Comparison of ENCODE assay signal across 8 cellular contexts in the genomic region with DNA sequence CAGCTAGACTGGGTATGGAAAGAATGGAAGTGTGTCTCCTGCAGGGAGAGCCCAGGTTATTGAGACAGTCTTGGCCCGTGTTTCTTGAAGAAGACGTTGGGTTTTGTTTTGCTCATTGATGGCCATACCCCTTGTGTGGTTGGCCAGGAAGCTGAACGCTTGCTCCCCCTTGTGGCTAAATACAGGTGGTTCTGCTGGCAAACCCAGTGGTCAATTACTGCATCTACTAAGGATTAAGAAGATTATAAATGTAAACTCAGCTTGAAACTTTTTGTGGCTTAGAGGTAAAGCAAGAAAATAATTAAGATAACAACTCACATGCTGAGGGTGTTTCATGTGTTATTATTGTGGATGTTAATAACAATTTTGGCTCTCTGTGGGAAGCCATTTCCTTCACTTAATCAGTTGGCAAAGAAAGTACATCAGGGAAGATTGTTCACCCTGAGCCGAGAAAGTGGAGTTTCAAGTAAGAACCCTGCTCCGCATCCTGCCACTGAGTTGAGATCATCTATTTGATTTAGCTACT.
DNase-seq lines count a peak whose midpoint lies in the region; ATAC-seq, FAIRE-seq and TF ChIP-seq lines count a peak whose summit lies in the region.

No MANE protein-coding gene starts in this region.

- H3K9me3 ChIP-seq in Loucy (ENCODE audit: insufficient read depth, low read depth, low read length) (no peaks in the 10 kb centered on the region), small intestine (ENCODE audit: control insufficient read depth, low read depth) (no peaks in the 10 kb centered on the region)

- no peaks in the 10 kb centered on the region for H3K36me3 ChIP-seq in Loucy (ENCODE audit: insufficient read depth, low read length)
- H3K36me3 ChIP-seq in small intestine (ENCODE audit: control insufficient read depth in 2 of 2, insufficient read depth in 2 of 2, low read length in 2 of 2), result no peaks in the 10 kb centered on the region

- ATAC-seq in GM21717 (IDR thresholded peaks at IDR 0.05; ENCODE audit: unreplicated experiment), result peak; percentile 66
- no peak for ATAC-seq in GM19463 (IDR thresholded peaks at IDR 0.05; ENCODE audit: unreplicated experiment)

- peak overlapping the region; percentile 78 for H3K4me2 ChIP-seq in Loucy (ENCODE audit: low read depth, low read length, poor library complexity, severe bottlenecking)

- WGBS in small intestine, 3 donors, result 19 to 31% (median 25%) methylated on average over 5 of the region's 5 CpGs

- H3K9me2 ChIP-seq in Loucy (replicated peaks; ENCODE audit: low read depth, low read length), result no peaks in the 10 kb centered on the region

- no peak overlapping the region for H3K9ac ChIP-seq in Loucy (ENCODE audit: low read depth, low read length, poor library complexity, severe bottlenecking)

- no peaks in the 10 kb centered on the region for H4K20me1 ChIP-seq in Loucy (ENCODE audit: insufficient read depth, low read length, poor library complexity, severe bottlenecking)

- no peak overlapping the region for H3K27ac ChIP-seq in small intestine (ENCODE audit: low read depth in 1 of 2, low read length in 1 of 2)

- H3K4me1 ChIP-seq in Loucy (ENCODE audit: insufficient read depth, low read length, poor library complexity, severe bottlenecking) (peaks cover 22% of the 10 kb centered on the region), small intestine (ENCODE audit: control insufficient read depth in 2 of 2, insufficient read depth in 1 of 2, low read depth in 1 of 2, low read length in 1 of 2) (peaks cover 0 to 7% of the 10 kb centered on the region in 2 donors)

- no peak for FAIRE-seq in small intestine (lab: Jason Lieb, UNC)

- peak; percentile 93 for TF ChIP-seq CTCF in Loucy (conservative IDR thresholded peaks at IDR 0.05; ENCODE audit: low read length)

- no peaks in the 10 kb centered on the region for H3K27me3 ChIP-seq in Loucy (ENCODE audit: insufficient read depth, low read length, poor library complexity, severe bottlenecking)
- H3K27me3 ChIP-seq in small intestine (ENCODE audit: control insufficient read depth in 2 of 2, insufficient read depth in 2 of 2, low read length in 2 of 2), result no peaks in the 10 kb centered on the region

- H3K4me3 ChIP-seq in Loucy (ENCODE audit: low read length, poor library complexity, severe bottlenecking) (peak overlapping the region; percentile 62), small intestine (ENCODE audit: low read depth in 1 of 2, low read length in 2 of 2) (no peak overlapping the region)

- H2AFZ ChIP-seq in Loucy (ENCODE audit: low read length), result no peak overlapping the region

- peak; percentile 74 for DNase-seq in Daoy (ENCODE audit: low read depth)
- DNase-seq in SK-N-DZ (ENCODE audit: low spot score), result peak; percentile 65
- peak in 46 of 56 donors; percentile 6 to 77 (median 31) for DNase-seq in amygdala (lab: John Stamatoyannopoulos, UW)
- DNase-seq in hippocampal formation (lab: John Stamatoyannopoulos, UW), result peak; percentile 61 to 64
- peak; percentile 75 for DNase-seq in small intestine

- H3F3A ChIP-seq in Loucy (ENCODE audit: low read depth), result no peaks in the 10 kb centered on the region

- peaks cover 13% of the 10 kb centered on the region; the same call in 1 of the 2 replicates for H3K79me2 ChIP-seq in Loucy (ENCODE audit: insufficient read depth, low read length)
